ENCODE assay signal across 1 cellular context in the genomic region with DNA sequence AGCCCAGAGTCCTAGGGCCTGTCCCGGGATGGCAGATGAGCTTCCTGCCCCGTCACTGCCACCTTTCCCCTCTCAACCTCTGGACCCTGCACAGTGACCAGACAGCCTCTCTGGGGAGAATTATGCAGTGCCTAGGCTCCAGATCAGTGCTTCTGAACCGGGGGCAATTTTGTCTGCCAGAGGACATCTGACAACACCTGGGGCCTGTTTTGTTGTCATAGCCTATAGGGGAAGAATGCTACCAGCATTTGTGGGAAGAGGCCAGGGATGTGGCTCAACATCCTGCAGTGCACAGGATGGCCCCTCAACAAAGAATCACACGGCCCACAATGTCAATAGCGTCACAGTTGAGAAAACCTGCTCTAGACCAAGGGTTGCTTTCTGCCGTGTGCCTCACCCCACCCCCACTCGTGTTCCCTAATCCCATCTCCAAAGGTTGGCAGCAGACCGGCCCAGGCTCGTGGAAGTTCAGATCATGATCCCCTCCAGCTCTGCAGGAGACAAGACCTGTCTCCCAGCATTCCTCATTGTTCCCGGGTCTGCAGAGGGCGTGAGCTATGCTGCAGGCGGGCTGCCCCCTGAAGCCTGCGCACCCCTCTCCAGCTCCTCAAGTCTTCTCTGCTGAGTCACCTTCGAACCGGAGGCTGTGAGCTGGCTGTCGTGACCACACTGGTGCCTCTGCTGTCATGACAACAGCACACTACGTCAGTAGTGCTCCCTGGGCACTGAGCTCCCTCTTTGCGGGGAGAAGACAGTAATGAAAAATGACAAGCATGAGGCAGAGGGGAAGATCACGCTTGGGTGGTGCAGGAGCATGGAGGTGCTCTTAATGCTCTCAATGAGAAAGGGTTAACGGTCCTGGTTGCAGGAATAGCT.
A peak's percentile ranks its signal among the peaks of the same experiment; 100 is the strongest.
TF ChIP-seq lines count a peak whose summit lies in the region.

No MANE protein-coding gene starts in this region.

TF ChIP-seq in HepG2, 621 proteins besides CTCF, POLR2A, EP300 and RAD21 (continued from another document and continues in another):
- peak; percentile 69 for TF ChIP-seq POLR2G (IDR thresholded peaks at IDR 0.05; ENCODE audit: low read depth, low read length)
- TF ChIP-seq, protein P1, sequence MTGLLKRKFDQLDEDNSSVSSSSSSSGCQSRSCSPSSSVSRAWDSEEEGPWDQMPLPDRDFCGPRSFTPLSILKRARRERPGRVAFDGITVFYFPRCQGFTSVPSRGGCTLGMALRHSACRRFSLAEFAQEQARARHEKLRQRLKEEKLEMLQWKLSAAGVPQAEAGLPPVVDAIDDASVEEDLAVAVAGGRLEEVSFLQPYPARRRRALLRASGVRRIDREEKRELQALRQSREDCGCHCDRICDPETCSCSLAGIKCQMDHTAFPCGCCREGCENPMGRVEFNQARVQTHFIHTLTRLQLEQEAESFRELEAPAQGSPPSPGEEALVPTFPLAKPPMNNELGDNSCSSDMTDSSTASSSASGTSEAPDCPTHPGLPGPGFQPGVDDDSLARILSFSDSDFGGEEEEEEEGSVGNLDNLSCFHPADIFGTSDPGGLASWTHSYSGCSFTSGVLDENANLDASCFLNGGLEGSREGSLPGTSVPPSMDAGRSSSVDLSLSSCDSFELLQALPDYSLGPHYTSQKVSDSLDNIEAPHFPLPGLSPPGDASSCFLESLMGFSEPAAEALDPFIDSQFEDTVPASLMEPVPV (CRISPR knock-in tag; IDR thresholded peaks at IDR 0.05), result peak; percentile 90
- TF ChIP-seq, protein P2, sequence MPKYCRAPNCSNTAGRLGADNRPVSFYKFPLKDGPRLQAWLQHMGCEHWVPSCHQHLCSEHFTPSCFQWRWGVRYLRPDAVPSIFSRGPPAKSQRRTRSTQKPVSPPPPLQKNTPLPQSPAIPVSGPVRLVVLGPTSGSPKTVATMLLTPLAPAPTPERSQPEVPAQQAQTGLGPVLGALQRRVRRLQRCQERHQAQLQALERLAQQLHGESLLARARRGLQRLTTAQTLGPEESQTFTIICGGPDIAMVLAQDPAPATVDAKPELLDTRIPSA (CRISPR knock-in tag; IDR thresholded peaks at IDR 0.05; ENCODE audit: borderline replicate concordance), result no peak
- no peak for TF ChIP-seq ZNF780A (CRISPR knock-in tag; IDR thresholded peaks at IDR 0.05)
- no peak for TF ChIP-seq RELA (CRISPR knock-in tag; IDR thresholded peaks at IDR 0.05)
- no peak for TF ChIP-seq CHD2 (IDR thresholded peaks at IDR 0.05; ENCODE audit: low read depth, low read length)
- no peak; the same call in none of the 2 replicates for TF ChIP-seq ZNF274 (CRISPR knock-in tag; IDR thresholded peaks at IDR 0.05)
- TF ChIP-seq NR2F1 (CRISPR knock-in tag; IDR thresholded peaks at IDR 0.05), result peak in 1 of 2 experiments; percentile 55; a peak in 3 of 4 replicates
- TF ChIP-seq MYNN (CRISPR knock-in tag; IDR thresholded peaks at IDR 0.05; ENCODE audit: low read depth), result no peak
- TF ChIP-seq ATAD3A (CRISPR knock-in tag; IDR thresholded peaks at IDR 0.05), result no peak
- no peak; the same call in 1 of the 2 replicates for TF ChIP-seq TSC22D2 (CRISPR knock-in tag; IDR thresholded peaks at IDR 0.05; ENCODE audit: borderline replicate concordance)
- no peak for TF ChIP-seq PLRG1 (conservative IDR thresholded peaks at IDR 0.05)
- TF ChIP-seq ZNF33A (CRISPR knock-in tag; IDR thresholded peaks at IDR 0.05; ENCODE audit: borderline replicate concordance), result no peak
- TF ChIP-seq EEA1 (CRISPR knock-in tag; IDR thresholded peaks at IDR 0.05; ENCODE audit: borderline replicate concordance), result no peak
- no peak for TF ChIP-seq ONECUT2 (CRISPR knock-in tag; IDR thresholded peaks at IDR 0.05)
- TF ChIP-seq ZNF382 (CRISPR knock-in tag; IDR thresholded peaks at IDR 0.05; ENCODE audit: borderline replicate concordance), result no peak
- no peak for TF ChIP-seq ZFP41 (CRISPR knock-in tag; IDR thresholded peaks at IDR 0.05; ENCODE audit: borderline replicate concordance)
- TF ChIP-seq ZNF264 (CRISPR knock-in tag; IDR thresholded peaks at IDR 0.05), result 0 out of 2 replicates have a peak, but pooled peaks have one; percentile 55
- TF ChIP-seq FOSL2 (CRISPR knock-in tag; IDR thresholded peaks at IDR 0.05), result peak; percentile 59; the same call in 1 of the 2 replicates
- no peak for TF ChIP-seq ZNF33B (CRISPR knock-in tag; IDR thresholded peaks at IDR 0.05)
- TF ChIP-seq, protein P3, sequence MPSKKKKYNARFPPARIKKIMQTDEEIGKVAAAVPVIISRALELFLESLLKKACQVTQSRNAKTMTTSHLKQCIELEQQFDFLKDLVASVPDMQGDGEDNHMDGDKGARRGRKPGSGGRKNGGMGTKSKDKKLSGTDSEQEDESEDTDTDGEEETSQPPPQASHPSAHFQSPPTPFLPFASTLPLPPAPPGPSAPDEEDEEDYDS (CRISPR knock-in tag; IDR thresholded peaks at IDR 0.05), result no peak; the same call in 1 of the 2 replicates
- no peak for TF ChIP-seq IKZF4 (CRISPR knock-in tag; IDR thresholded peaks at IDR 0.05; ENCODE audit: borderline replicate concordance, low read depth, not compliant biosample characterization)
- TF ChIP-seq, protein P4, sequence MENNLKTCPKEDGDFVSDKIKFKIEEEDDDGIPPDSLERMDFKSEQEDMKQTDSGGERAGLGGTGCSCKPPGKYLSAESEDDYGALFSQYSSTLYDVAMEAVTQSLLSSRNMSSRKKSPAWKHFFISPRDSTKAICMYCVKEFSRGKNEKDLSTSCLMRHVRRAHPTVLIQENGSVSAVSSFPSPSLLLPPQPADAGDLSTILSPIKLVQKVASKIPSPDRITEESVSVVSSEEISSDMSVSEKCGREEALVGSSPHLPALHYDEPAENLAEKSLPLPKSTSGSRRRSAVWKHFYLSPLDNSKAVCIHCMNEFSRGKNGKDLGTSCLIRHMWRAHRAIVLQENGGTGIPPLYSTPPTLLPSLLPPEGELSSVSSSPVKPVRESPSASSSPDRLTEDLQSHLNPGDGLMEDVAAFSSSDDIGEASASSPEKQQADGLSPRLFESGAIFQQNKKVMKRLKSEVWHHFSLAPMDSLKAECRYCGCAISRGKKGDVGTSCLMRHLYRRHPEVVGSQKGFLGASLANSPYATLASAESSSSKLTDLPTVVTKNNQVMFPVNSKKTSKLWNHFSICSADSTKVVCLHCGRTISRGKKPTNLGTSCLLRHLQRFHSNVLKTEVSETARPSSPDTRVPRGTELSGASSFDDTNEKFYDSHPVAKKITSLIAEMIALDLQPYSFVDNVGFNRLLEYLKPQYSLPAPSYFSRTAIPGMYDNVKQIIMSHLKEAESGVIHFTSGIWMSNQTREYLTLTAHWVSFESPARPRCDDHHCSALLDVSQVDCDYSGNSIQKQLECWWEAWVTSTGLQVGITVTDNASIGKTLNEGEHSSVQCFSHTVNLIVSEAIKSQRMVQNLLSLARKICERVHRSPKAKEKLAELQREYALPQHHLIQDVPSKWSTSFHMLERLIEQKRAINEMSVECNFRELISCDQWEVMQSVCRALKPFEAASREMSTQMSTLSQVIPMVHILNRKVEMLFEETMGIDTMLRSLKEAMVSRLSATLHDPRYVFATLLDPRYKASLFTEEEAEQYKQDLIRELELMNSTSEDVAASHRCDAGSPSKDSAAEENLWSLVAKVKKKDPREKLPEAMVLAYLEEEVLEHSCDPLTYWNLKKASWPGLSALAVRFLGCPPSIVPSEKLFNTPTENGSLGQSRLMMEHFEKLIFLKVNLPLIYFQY (CRISPR knock-in tag; IDR thresholded peaks at IDR 0.05; ENCODE audit: borderline replicate concordance), result peak; percentile 19; the same call in 1 of the 2 replicates
- peak; percentile 21; the same call in 1 of the 2 replicates for TF ChIP-seq CREM (IDR thresholded peaks at IDR 0.05)
- TF ChIP-seq CREM (CRISPR knock-in tag; IDR thresholded peaks at IDR 0.05), result no peak
- peak; percentile 89; the same call in 1 of the 2 replicates for TF ChIP-seq PITX1 (CRISPR knock-in tag; IDR thresholded peaks at IDR 0.05)
- TF ChIP-seq CCDC6 (CRISPR knock-in tag; IDR thresholded peaks at IDR 0.05), result peak; percentile 86
- no peak for TF ChIP-seq EED (CRISPR knock-in tag; IDR thresholded peaks at IDR 0.05)
- TF ChIP-seq, protein P5, sequence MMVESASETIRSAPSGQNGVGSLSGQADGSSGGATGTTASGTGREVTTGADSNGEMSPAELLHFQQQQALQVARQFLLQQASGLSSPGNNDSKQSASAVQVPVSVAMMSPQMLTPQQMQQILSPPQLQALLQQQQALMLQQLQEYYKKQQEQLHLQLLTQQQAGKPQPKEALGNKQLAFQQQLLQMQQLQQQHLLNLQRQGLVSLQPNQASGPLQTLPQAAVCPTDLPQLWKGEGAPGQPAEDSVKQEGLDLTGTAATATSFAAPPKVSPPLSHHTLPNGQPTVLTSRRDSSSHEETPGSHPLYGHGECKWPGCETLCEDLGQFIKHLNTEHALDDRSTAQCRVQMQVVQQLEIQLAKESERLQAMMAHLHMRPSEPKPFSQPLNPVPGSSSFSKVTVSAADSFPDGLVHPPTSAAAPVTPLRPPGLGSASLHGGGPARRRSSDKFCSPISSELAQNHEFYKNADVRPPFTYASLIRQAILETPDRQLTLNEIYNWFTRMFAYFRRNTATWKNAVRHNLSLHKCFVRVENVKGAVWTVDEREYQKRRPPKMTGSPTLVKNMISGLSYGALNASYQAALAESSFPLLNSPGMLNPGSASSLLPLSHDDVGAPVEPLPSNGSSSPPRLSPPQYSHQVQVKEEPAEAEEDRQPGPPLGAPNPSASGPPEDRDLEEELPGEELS (CRISPR knock-in tag; IDR thresholded peaks at IDR 0.05), result peak; percentile 72
- TF ChIP-seq ZNF543 (CRISPR knock-in tag; IDR thresholded peaks at IDR 0.05), result no peak
- TF ChIP-seq MIER3 (CRISPR knock-in tag; IDR thresholded peaks at IDR 0.05; ENCODE audit: borderline replicate concordance), result no peak; the same call in 1 of the 2 replicates
- no peak for TF ChIP-seq CBX2 (IDR thresholded peaks at IDR 0.05; ENCODE audit: low read depth, low read length)
- TF ChIP-seq CBX2 (CRISPR knock-in tag; IDR thresholded peaks at IDR 0.05; ENCODE audit: low read depth), result no peak
- TF ChIP-seq, protein P6, sequence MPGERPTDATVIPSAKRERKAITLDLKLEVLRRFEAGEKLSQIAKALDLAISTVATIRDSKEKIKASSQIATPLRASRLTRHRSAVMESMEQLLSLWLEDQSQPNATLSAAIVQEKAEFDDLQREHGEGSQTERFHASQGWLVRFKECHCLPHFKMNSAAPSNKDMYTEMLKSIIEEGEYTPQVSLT (CRISPR knock-in tag; IDR thresholded peaks at IDR 0.05; ENCODE audit: borderline replicate concordance, low read depth), result no peak
- TF ChIP-seq ZNF143 (CRISPR knock-in tag; IDR thresholded peaks at IDR 0.05), result peak; percentile 70
- TF ChIP-seq ZNF138 (CRISPR knock-in tag; IDR thresholded peaks at IDR 0.05; ENCODE audit: low read depth), result no peak
- TF ChIP-seq, protein P7, sequence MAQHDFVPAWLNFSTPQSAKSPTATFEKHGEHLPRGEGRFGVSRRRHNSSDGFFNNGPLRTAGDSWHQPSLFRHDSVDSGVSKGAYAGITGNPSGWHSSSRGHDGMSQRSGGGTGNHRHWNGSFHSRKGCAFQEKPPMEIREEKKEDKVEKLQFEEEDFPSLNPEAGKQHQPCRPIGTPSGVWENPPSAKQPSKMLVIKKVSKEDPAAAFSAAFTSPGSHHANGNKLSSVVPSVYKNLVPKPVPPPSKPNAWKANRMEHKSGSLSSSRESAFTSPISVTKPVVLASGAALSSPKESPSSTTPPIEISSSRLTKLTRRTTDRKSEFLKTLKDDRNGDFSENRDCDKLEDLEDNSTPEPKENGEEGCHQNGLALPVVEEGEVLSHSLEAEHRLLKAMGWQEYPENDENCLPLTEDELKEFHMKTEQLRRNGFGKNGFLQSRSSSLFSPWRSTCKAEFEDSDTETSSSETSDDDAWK (CRISPR knock-in tag; IDR thresholded peaks at IDR 0.05), result no peak
- TF ChIP-seq KDM4B (CRISPR knock-in tag; IDR thresholded peaks at IDR 0.05), result no peak
- no peak for TF ChIP-seq TBX3 (IDR thresholded peaks at IDR 0.05; ENCODE audit: borderline replicate concordance)
- TF ChIP-seq, protein P8, sequence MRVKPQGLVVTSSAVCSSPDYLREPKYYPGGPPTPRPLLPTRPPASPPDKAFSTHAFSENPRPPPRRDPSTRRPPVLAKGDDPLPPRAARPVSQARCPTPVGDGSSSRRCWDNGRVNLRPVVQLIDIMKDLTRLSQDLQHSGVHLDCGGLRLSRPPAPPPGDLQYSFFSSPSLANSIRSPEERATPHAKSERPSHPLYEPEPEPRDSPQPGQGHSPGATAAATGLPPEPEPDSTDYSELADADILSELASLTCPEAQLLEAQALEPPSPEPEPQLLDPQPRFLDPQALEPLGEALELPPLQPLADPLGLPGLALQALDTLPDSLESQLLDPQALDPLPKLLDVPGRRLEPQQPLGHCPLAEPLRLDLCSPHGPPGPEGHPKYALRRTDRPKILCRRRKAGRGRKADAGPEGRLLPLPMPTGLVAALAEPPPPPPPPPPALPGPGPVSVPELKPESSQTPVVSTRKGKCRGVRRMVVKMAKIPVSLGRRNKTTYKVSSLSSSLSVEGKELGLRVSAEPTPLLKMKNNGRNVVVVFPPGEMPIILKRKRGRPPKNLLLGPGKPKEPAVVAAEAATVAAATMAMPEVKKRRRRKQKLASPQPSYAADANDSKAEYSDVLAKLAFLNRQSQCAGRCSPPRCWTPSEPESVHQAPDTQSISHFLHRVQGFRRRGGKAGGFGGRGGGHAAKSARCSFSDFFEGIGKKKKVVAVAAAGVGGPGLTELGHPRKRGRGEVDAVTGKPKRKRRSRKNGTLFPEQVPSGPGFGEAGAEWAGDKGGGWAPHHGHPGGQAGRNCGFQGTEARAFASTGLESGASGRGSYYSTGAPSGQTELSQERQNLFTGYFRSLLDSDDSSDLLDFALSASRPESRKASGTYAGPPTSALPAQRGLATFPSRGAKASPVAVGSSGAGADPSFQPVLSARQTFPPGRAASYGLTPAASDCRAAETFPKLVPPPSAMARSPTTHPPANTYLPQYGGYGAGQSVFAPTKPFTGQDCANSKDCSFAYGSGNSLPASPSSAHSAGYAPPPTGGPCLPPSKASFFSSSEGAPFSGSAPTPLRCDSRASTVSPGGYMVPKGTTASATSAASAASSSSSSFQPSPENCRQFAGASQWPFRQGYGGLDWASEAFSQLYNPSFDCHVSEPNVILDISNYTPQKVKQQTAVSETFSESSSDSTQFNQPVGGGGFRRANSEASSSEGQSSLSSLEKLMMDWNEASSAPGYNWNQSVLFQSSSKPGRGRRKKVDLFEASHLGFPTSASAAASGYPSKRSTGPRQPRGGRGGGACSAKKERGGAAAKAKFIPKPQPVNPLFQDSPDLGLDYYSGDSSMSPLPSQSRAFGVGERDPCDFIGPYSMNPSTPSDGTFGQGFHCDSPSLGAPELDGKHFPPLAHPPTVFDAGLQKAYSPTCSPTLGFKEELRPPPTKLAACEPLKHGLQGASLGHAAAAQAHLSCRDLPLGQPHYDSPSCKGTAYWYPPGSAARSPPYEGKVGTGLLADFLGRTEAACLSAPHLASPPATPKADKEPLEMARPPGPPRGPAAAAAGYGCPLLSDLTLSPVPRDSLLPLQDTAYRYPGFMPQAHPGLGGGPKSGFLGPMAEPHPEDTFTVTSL (CRISPR knock-in tag; IDR thresholded peaks at IDR 0.05; ENCODE audit: borderline replicate concordance), result peak; percentile 67; the same call in 1 of the 2 replicates
- TF ChIP-seq ZNF260 (CRISPR knock-in tag; IDR thresholded peaks at IDR 0.05; ENCODE audit: borderline replicate concordance, low read depth), result no peak
- TF ChIP-seq, protein P9, sequence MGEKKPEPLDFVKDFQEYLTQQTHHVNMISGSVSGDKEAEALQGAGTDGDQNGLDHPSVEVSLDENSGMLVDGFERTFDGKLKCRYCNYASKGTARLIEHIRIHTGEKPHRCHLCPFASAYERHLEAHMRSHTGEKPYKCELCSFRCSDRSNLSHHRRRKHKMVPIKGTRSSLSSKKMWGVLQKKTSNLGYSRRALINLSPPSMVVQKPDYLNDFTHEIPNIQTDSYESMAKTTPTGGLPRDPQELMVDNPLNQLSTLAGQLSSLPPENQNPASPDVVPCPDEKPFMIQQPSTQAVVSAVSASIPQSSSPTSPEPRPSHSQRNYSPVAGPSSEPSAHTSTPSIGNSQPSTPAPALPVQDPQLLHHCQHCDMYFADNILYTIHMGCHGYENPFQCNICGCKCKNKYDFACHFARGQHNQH (CRISPR knock-in tag; IDR thresholded peaks at IDR 0.05), result no peak; the same call in none of the 2 replicates
- peak; percentile 49 for TF ChIP-seq RARA (CRISPR knock-in tag; IDR thresholded peaks at IDR 0.05)
- peak; percentile 69 for TF ChIP-seq ZFX (CRISPR knock-in tag; IDR thresholded peaks at IDR 0.05; ENCODE audit: low read depth)
- no peak for TF ChIP-seq ZNF451 (CRISPR knock-in tag; IDR thresholded peaks at IDR 0.05)
